In genomic region chr6:151808331-151809241, GRCh38 we compare ENCODE assay signal across 9 cellular contexts. TPM values are rescaled to one million over a fixed set of nuclear protein-coding genes. Genes with fewer than 3 reads are reported as not detected.
A peak's percentile ranks its signal among the peaks of the same experiment; 100 is the strongest.
DNase-seq lines count a peak whose midpoint lies in the region; ATAC-seq, FAIRE-seq and TF ChIP-seq lines count a peak whose summit lies in the region.
"Had no signal": no experiment of that assay in that cellular context is flagged by ENCODE, and none has a peak within 500 bp of the region (broad histone marks: within the 10 kb centered on the region; RNA-seq: fewer than 3 reads in every experiment).

No MANE protein-coding gene starts in this region.

- peaks cover 27% of the 10 kb centered on the region for H3K27me3 Mint-ChIP-seq in activated naive CD4-positive, alpha-beta T cell treated with anti-CD3 and anti-CD28 coated beads, Interleukin-2, amount 50 U/mL, for 24 hours

- peak overlapping the region; percentile 79 for H3K4me3 Mint-ChIP-seq in activated naive CD4-positive, alpha-beta T cell treated with anti-CD3 and anti-CD28 coated beads, Interleukin-2, amount 50 U/mL, for 24 hours

- H3K36me3 Mint-ChIP-seq in activated naive CD4-positive, alpha-beta T cell treated with anti-CD3 and anti-CD28 coated beads, Interleukin-2, amount 50 U/mL, for 24 hours, result peaks cover 4% of the 10 kb centered on the region

- H3K9me3 Mint-ChIP-seq in activated naive CD4-positive, alpha-beta T cell treated with anti-CD3 and anti-CD28 coated beads, Interleukin-2, amount 50 U/mL, for 24 hours, result no peaks in the 10 kb centered on the region

- H3K4me1 Mint-ChIP-seq in activated naive CD4-positive, alpha-beta T cell treated with anti-CD3 and anti-CD28 coated beads, Interleukin-2, amount 50 U/mL, for 24 hours, result peaks cover 13% of the 10 kb centered on the region

- DNase-seq in activated naive CD4-positive, alpha-beta T cell treated with Interleukin-2 at 50 U/mL for 16 hours, result no peak
- no peak for DNase-seq in coronary artery (ENCODE audit: low spot score)
- no peak for DNase-seq in putamen (ENCODE audit: low spot score)
- DNase-seq in GM12892 (ENCODE audit: insufficient read length), result no peak
- DNase-seq: DND-41 had no signal

- no peak for ATAC-seq in HG02970 (IDR thresholded peaks at IDR 0.05; ENCODE audit: low FRiP score, unreplicated experiment)
- ATAC-seq in HG03521 (IDR thresholded peaks at IDR 0.05; ENCODE audit: unreplicated experiment), result no peak

- H3K27ac ChIP-seq in coronary artery (peak overlapping the region; percentile 48 to 66), muscle layer of colon (ENCODE audit: low read depth, low read length) (no peak overlapping the region)

- no peak for FAIRE-seq in GM12892 (lab: Jason Lieb, UNC)

- no peak for TF ChIP-seq POLR2A in GM12892 (IDR thresholded peaks at IDR 0.05; ENCODE audit: low read depth, low read length)

- H3K9me3 ChIP-seq in muscle layer of colon (ENCODE audit: low read length), result no peaks in the 10 kb centered on the region

- no peak for TF ChIP-seq CTCF in coronary artery (IDR thresholded peaks at IDR 0.05)

- peaks cover 10 to 30% of the 10 kb centered on the region in 2 donors for H3K27me3 ChIP-seq in muscle layer of colon (ENCODE audit: control insufficient read depth in 1 of 2, insufficient read depth in 2 of 2, low read length in 2 of 2)

- H3K4me3 ChIP-seq in coronary artery (peak overlapping the region; percentile 83), muscle layer of colon (ENCODE audit: low read depth in 1 of 2, low read length in 2 of 2) (peak overlapping the region; percentile 35 to 36)

- no peak overlapping the region for H3K27ac Mint-ChIP-seq in activated naive CD4-positive, alpha-beta T cell treated with anti-CD3 and anti-CD28 coated beads, Interleukin-2, amount 50 U/mL, for 24 hours

- H3K4me1 ChIP-seq in muscle layer of colon (ENCODE audit: insufficient read depth, low read length), result peaks cover 22% of the 10 kb centered on the region

- H3K36me3 ChIP-seq in muscle layer of colon (ENCODE audit: insufficient read depth, low read length), result no peaks in the 10 kb centered on the region

- no peak overlapping the region for H3K9ac ChIP-seq in muscle layer of colon (ENCODE audit: low read length)

RNA-seq across cellular contexts. Expression of gene ESR1, which starts 1.1 kb away (rescaled TPM):
- 0.06 TPM for polyA plus RNA-seq in GM12892 (2012; ENCODE audit: missing spikeins)
